32 cellular contexts compared by ENCODE assay signal in the genomic region with DNA sequence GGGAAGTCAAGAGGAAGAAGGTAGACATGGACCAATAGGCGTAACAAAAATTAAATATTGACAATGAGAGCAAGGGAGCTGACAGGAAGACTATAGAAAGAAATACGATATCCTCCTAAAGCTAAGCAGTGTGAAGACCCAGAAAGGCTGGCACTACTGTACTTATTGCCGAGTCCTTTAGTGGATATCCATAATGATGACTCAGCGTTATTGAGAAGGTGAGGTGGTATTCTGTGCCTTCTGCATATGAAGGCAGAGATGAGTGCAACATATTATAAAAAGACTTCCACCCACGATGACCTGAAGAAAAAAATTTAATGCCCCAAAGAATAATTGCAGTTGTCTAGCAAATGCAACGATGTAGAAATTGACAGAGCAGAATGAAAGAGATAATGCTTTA. TPM values are rescaled to one million over a fixed set of nuclear protein-coding genes. Genes with fewer than 3 reads are reported as not detected.
"Had no signal": no experiment of that assay in that cellular context is flagged by ENCODE, and none has a peak within 500 bp of the region (broad histone marks: within the 10 kb centered on the region; RNA-seq: fewer than 3 reads in every experiment).

No MANE protein-coding gene starts in this region.

- H3K4me1 Mint-ChIP-seq: immature natural killer cell, natural killer cell had no signal

- H3K27me3 ChIP-seq: esophagus muscularis mucosa, foreskin keratinocyte, heart left ventricle, left lung, right atrium auricular region, stomach, suprapubic skin, tibial artery, upper lobe of right lung had no signal

- H3K4me3 Mint-ChIP-seq: activated CD4-positive, alpha-beta memory T cell treated with anti-CD3 and anti-CD28 coated beads for 36 hours; immature natural killer cell; natural killer cell; stimulated activated naive B cell treated with anti-CD40 and anti-IgM and Interleukin-4, amounts not matched to agents 10 μg/mL and 1 μg/mL and 100 μg/mL, for 72 hours; T-helper 1 cell treated with Interleukin-12 subunit alpha and Interleukin-12 subunit beta and Interleukin-4 antibody, amounts not matched to agents 30 μg/mL and 1 μg/mL, for 36 hours had no signal

- H3K4me3 ChIP-seq: breast epithelium, esophagus muscularis mucosa, heart left ventricle, left lung, lower lobe of right lung, right atrium auricular region, stomach, suprapubic skin, tibial artery, upper lobe of right lung had no signal

- H3K36me3 Mint-ChIP-seq: natural killer cell had no signal

- FAIRE-seq: kidney, TTC549 had no signal

- H3K27me3 Mint-ChIP-seq: activated CD4-positive, alpha-beta memory T cell treated with anti-CD3 and anti-CD28 coated beads for 36 hours; stimulated activated naive B cell treated with anti-CD40 and anti-IgM and Interleukin-4, amounts not matched to agents 10 μg/mL and 1 μg/mL and 100 μg/mL, for 72 hours had no signal

- H3K4me1 ChIP-seq: breast epithelium, esophagus muscularis mucosa, foreskin keratinocyte, heart left ventricle, left lung, lower lobe of right lung, right atrium auricular region, stomach, suprapubic skin, tibial artery, upper lobe of right lung had no signal

- ATAC-seq: activated CD4-positive, CD25-positive, alpha-beta regulatory T cell treated with anti-CD3 and anti-CD28 coated beads, Interleukin-2, amount 50 U/mL, for 24 hours; activated naive CD4-positive, alpha-beta T cell treated with anti-CD3 and anti-CD28 coated beads, Interleukin-2, amount 50 U/mL, for 72 hours; heart left ventricle; left lung; lower lobe of right lung; natural killer cell; stimulated activated naive B cell treated with anti-CD40 and anti-IgM and Interleukin-4, amounts not matched to agents 10 μg/mL and 1 μg/mL and 100 μg/mL, for 72 hours; upper lobe of right lung had no signal

- H3K27ac ChIP-seq: breast epithelium, esophagus muscularis mucosa, foreskin keratinocyte, heart left ventricle, left lung, lower lobe of right lung, right atrium auricular region, stomach, suprapubic skin, tibial artery, upper lobe of right lung, VCaP had no signal

- H3K9me3 ChIP-seq: breast epithelium, esophagus muscularis mucosa, heart left ventricle, left lung, lower lobe of right lung, right atrium auricular region, stomach, suprapubic skin, tibial artery, upper lobe of right lung had no signal

- DNase-seq: activated CD4-positive, alpha-beta memory T cell treated with anti-CD3 and anti-CD28 coated beads for 36 hours; activated CD4-positive, alpha-beta T cell treated with anti-CD3 and anti-CD28 coated beads for 48 hours; activated CD8-positive, alpha-beta memory T cell treated with anti-CD3 and anti-CD28 coated beads, Interleukin-2, amount 50 U/mL, for 48 hours; activated naive CD4-positive, alpha-beta T cell; activated T-cell treated with anti-CD3 and anti-CD28 coated beads, Interleukin-2, amount 50 U/mL, for 48 hours; central memory CD4-positive, alpha-beta T cell; foreskin keratinocyte; heart left ventricle; hypothalamus; immature natural killer cell; kidney; left lung; lower lobe of right lung; mesenchymal stem cell; natural killer cell; stimulated activated CD4-positive, alpha-beta T cell treated with anti-CD3 and anti-CD28 coated beads, Interleukin-15, amount 100 ng/mL, for 24 hours; stimulated activated CD4-positive, alpha-beta T cell treated with anti-CD3 and anti-CD28 coated beads, Interleukin-2, amount 100 ng/mL, for 24 hours; stimulated activated naive B cell treated with anti-CD40 and anti-IgM and Interleukin-4, amounts not matched to agents 10 μg/mL and 1 μg/mL and 100 μg/mL, for 72 hours; stomach; T-helper 9 cell; tibial artery; upper lobe of right lung had no signal

- H3K27ac Mint-ChIP-seq: activated CD4-positive, alpha-beta memory T cell treated with anti-CD3 and anti-CD28 coated beads for 36 hours; activated naive CD4-positive, alpha-beta T cell treated with anti-CD3 and anti-CD28 coated beads, Interleukin-2, amount 50 U/mL, for 72 hours; activated T-helper 2 cell treated with anti-CD3 and anti-CD28 coated beads, Interferon-gamma antibody, Interleukin-2, Interleukin-4, amounts not matched to agents 10 μg/mL and 5 μg/mL and 100 μg/mL, durations not matched to agents 14 hours and 24 hours and 36 hours; immature natural killer cell; natural killer cell; stimulated activated naive B cell treated with anti-CD40 and anti-IgM and Interleukin-4, amounts not matched to agents 10 μg/mL and 1 μg/mL and 100 μg/mL, for 72 hours; T-helper 1 cell treated with Interleukin-12 subunit alpha and Interleukin-12 subunit beta and Interleukin-4 antibody, amounts not matched to agents 30 μg/mL and 1 μg/mL, for 36 hours had no signal

- H3K9me3 Mint-ChIP-seq: activated CD4-positive, alpha-beta memory T cell treated with anti-CD3 and anti-CD28 coated beads for 36 hours; activated naive CD4-positive, alpha-beta T cell treated with anti-CD3 and anti-CD28 coated beads, Interleukin-2, amount 50 U/mL, for 72 hours; activated T-helper 2 cell treated with anti-CD3 and anti-CD28 coated beads, Interferon-gamma antibody, Interleukin-2, Interleukin-4, amounts not matched to agents 10 μg/mL and 5 μg/mL and 100 μg/mL, durations not matched to agents 14 hours and 24 hours and 36 hours; immature natural killer cell; natural killer cell; stimulated activated naive B cell treated with anti-CD40 and anti-IgM and Interleukin-4, amounts not matched to agents 10 μg/mL and 1 μg/mL and 100 μg/mL, for 72 hours; T-helper 1 cell treated with Interleukin-12 subunit alpha and Interleukin-12 subunit beta and Interleukin-4 antibody, amounts not matched to agents 30 μg/mL and 1 μg/mL, for 36 hours had no signal

- H3K36me3 ChIP-seq: breast epithelium, esophagus muscularis mucosa, heart left ventricle, left lung, lower lobe of right lung, right atrium auricular region, stomach, suprapubic skin, tibial artery, upper lobe of right lung had no signal

RNA-seq across cellular contexts. Expression of gene MCF2, which starts 13.0 kb away (rescaled TPM):
- total RNA-seq: lower lobe of right lung, upper lobe of right lung had no signal
